1 cellular context compared by ENCODE assay signal in the genomic region with DNA sequence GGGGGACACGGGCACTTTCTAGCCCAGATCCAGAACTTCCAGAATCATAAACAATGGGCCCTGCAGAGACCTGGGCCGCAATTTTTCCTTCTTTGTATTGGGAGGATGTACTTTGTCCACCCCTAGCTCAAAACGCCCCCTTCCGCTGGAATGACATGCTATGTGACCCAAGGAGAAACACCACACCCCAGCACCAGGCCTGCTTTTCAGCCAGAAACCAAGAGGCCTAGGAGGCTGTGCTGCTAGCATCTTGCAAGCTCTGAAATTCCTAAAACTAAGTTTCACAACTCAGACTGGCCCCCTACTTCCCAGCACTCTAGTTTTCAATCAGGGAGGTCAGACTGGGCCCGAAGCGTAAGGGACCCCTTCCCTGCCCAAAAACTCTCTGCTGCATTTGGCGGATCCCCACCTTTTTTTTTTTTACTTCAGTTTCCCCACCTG.
A peak's percentile ranks its signal among the peaks of the same experiment; 100 is the strongest.
TF ChIP-seq lines count a peak whose summit lies in the region.

No MANE protein-coding gene starts in this region.

TF ChIP-seq in HepG2, 621 proteins besides CTCF, POLR2A, EP300 and RAD21 (continued from another document):
- TF ChIP-seq ZBTB26 (CRISPR knock-in tag; IDR thresholded peaks at IDR 0.05; ENCODE audit: borderline replicate concordance): peak; percentile 37; the same call in 1 of the 2 replicates
- TF ChIP-seq SNAI1 (CRISPR knock-in tag; IDR thresholded peaks at IDR 0.05; ENCODE audit: borderline replicate concordance): peak; percentile 4; the same call in 1 of the 2 replicates
- peak; percentile 96 for TF ChIP-seq ZNF629 (CRISPR knock-in tag; conservative IDR thresholded peaks at IDR 0.05)
- peak; percentile 38; the same call in 1 of the 2 replicates for TF ChIP-seq SMC3 (IDR thresholded peaks at IDR 0.05; ENCODE audit: low read length)
- TF ChIP-seq SOX6 (IDR thresholded peaks at IDR 0.05): no peak
- TF ChIP-seq SOX6 (CRISPR knock-in tag; IDR thresholded peaks at IDR 0.05): 0 out of 2 replicates have a peak, but pooled peaks have one; percentile 29
- TF ChIP-seq ZFY (CRISPR knock-in tag; IDR thresholded peaks at IDR 0.05): peak; percentile 84
- TF ChIP-seq ZNF430 (CRISPR knock-in tag; IDR thresholded peaks at IDR 0.05): 0 out of 2 replicates have a peak, but pooled peaks have one; percentile 7
- TF ChIP-seq ZNF33A (CRISPR knock-in tag; IDR thresholded peaks at IDR 0.05; ENCODE audit: borderline replicate concordance): 0 out of 2 replicates have a peak, but pooled peaks have one; percentile 59
- TF ChIP-seq TMF1 (CRISPR knock-in tag; IDR thresholded peaks at IDR 0.05; ENCODE audit: low read depth): 0 out of 2 replicates have a peak, but pooled peaks have one; percentile 3
- TF ChIP-seq ZNF512B (CRISPR knock-in tag; IDR thresholded peaks at IDR 0.05; ENCODE audit: borderline replicate concordance): no peak
- TF ChIP-seq TOPORS (CRISPR knock-in tag; IDR thresholded peaks at IDR 0.05): 0 out of 2 replicates have a peak, but pooled peaks have one; percentile 37
- peak; percentile 47 for TF ChIP-seq MED1 (CRISPR knock-in tag; IDR thresholded peaks at IDR 0.05)
- TF ChIP-seq ZFX (CRISPR knock-in tag; IDR thresholded peaks at IDR 0.05; ENCODE audit: low read depth): peak; percentile 88
- TF ChIP-seq ZNF234 (CRISPR knock-in tag; conservative IDR thresholded peaks at IDR 0.05): 0 out of 2 replicates have a peak, but pooled peaks have one; percentile 49
- no peak; the same call in 1 of the 2 replicates for TF ChIP-seq ZNF446 (CRISPR knock-in tag; IDR thresholded peaks at IDR 0.05)
- 0 out of 2 replicates have a peak, but pooled peaks have one; percentile 36 for TF ChIP-seq PHF8 (CRISPR knock-in tag; IDR thresholded peaks at IDR 0.05)
- no peak for TF ChIP-seq LCORL (IDR thresholded peaks at IDR 0.05)
- TF ChIP-seq LCORL (CRISPR knock-in tag; IDR thresholded peaks at IDR 0.05): 0 out of 2 replicates have a peak, but pooled peaks have one; percentile 21
- 0 out of 2 replicates have a peak, but pooled peaks have one; percentile 29 for TF ChIP-seq REL (CRISPR knock-in tag; conservative IDR thresholded peaks at IDR 0.05)
- TF ChIP-seq ZNF557 (CRISPR knock-in tag; IDR thresholded peaks at IDR 0.05): 0 out of 2 replicates have a peak, but pooled peaks have one; percentile 1
- TF ChIP-seq GFI1 (CRISPR knock-in tag; IDR thresholded peaks at IDR 0.05; ENCODE audit: borderline replicate concordance): 0 out of 2 replicates have a peak, but pooled peaks have one; percentile 29
- TF ChIP-seq HNF4A (CRISPR knock-in tag; IDR thresholded peaks at IDR 0.05): peak; percentile 51; the same call in 1 of the 2 replicates
- 0 out of 2 replicates have a peak, but pooled peaks have one; percentile 44 for TF ChIP-seq ARID2 (CRISPR knock-in tag; IDR thresholded peaks at IDR 0.05; ENCODE audit: borderline replicate concordance)
- peak; percentile 65 for TF ChIP-seq HNF1B (CRISPR knock-in tag; IDR thresholded peaks at IDR 0.05)
- TF ChIP-seq, protein P1, sequence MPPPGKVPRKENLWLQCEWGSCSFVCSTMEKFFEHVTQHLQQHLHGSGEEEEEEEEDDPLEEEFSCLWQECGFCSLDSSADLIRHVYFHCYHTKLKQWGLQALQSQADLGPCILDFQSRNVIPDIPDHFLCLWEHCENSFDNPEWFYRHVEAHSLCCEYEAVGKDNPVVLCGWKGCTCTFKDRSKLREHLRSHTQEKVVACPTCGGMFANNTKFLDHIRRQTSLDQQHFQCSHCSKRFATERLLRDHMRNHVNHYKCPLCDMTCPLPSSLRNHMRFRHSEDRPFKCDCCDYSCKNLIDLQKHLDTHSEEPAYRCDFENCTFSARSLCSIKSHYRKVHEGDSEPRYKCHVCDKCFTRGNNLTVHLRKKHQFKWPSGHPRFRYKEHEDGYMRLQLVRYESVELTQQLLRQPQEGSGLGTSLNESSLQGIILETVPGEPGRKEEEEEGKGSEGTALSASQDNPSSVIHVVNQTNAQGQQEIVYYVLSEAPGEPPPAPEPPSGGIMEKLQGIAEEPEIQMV (CRISPR knock-in tag; IDR thresholded peaks at IDR 0.05; ENCODE audit: low read depth): no peak
- peak; percentile 28; the same call in 1 of the 2 replicates for TF ChIP-seq MLX (CRISPR knock-in tag; IDR thresholded peaks at IDR 0.05)
- TF ChIP-seq ZNF710 (CRISPR knock-in tag; IDR thresholded peaks at IDR 0.05; ENCODE audit: borderline replicate concordance): 0 out of 2 replicates have a peak, but pooled peaks have one; percentile 15
- TF ChIP-seq KAT8 (CRISPR knock-in tag; IDR thresholded peaks at IDR 0.05): peak; percentile 27; the same call in 1 of the 2 replicates
- TF ChIP-seq SIN3A (IDR thresholded peaks at IDR 0.05; ENCODE audit: borderline replicate concordance, low read depth, low read length): peak; percentile 71; the same call in 1 of the 2 replicates
- no peak for TF ChIP-seq FOXA1 (IDR thresholded peaks at IDR 0.05)
- no peak for TF ChIP-seq FOXA1 (CRISPR knock-in tag; IDR thresholded peaks at IDR 0.05)
